ENCODE assay signal across 2 cellular contexts in genomic region chr17:2855063-2855600, GRCh38.
TF ChIP-seq lines count a peak whose summit lies in the region.

No MANE protein-coding gene starts in this region.

TF ChIP-seq in IMR-90, 13 proteins besides CTCF, POLR2A, EP300 and RAD21:
- TF ChIP-seq CEBPB (IDR thresholded peaks at IDR 0.05; ENCODE audit: low read depth, low read length): no peak
- no peak for TF ChIP-seq SMC3 (IDR thresholded peaks at IDR 0.05; ENCODE audit: low read depth, low read length)
- no peak for TF ChIP-seq RCOR1 (IDR thresholded peaks at IDR 0.05; ENCODE audit: insufficient replicate concordance, low read length)
- no peak for TF ChIP-seq FOS (IDR thresholded peaks at IDR 0.05; ENCODE audit: low read depth, low read length)
- TF ChIP-seq MAZ (IDR thresholded peaks at IDR 0.05; ENCODE audit: borderline replicate concordance, low read depth, low read length): no peak
- no peak for TF ChIP-seq NFE2L2 (IDR thresholded peaks at IDR 0.05; ENCODE audit: low read depth, low read length)
- no peak for TF ChIP-seq BHLHE40 (IDR thresholded peaks at IDR 0.05; ENCODE audit: low read depth, low read length)
- TF ChIP-seq USF2 (IDR thresholded peaks at IDR 0.05; ENCODE audit: low read depth, low read length): no peak
- no peak for TF ChIP-seq MXI1 (IDR thresholded peaks at IDR 0.05; ENCODE audit: borderline replicate concordance, low read depth, low read length)
- no peak for TF ChIP-seq MAFK (IDR thresholded peaks at IDR 0.05; ENCODE audit: low read depth, low read length)

TF ChIP-seq in H1, 55 proteins besides CTCF, POLR2A, EP300 and RAD21:
- TF ChIP-seq CHD2 (IDR thresholded peaks at IDR 0.05; ENCODE audit: low read length): no peak
- no peak for TF ChIP-seq SP2 (IDR thresholded peaks at IDR 0.05; ENCODE audit: low read length)
- TF ChIP-seq E2F6 (IDR thresholded peaks at IDR 0.05): no peak
- TF ChIP-seq ATF2 (IDR thresholded peaks at IDR 0.05; ENCODE audit: low read length): no peak
- TF ChIP-seq SAP30 (IDR thresholded peaks at IDR 0.05; ENCODE audit: insufficient read depth, insufficient replicate concordance, low read length): no peak
- no peak for TF ChIP-seq CEBPB (IDR thresholded peaks at IDR 0.05; ENCODE audit: low read depth, low read length)
- TF ChIP-seq EGR1 (IDR thresholded peaks at IDR 0.05; ENCODE audit: borderline replicate concordance, low read depth, low read length): no peak
- TF ChIP-seq SIRT6 (IDR thresholded peaks at IDR 0.05; ENCODE audit: low read length): no peak
